24 cellular contexts compared by ENCODE assay signal in the genomic region with DNA sequence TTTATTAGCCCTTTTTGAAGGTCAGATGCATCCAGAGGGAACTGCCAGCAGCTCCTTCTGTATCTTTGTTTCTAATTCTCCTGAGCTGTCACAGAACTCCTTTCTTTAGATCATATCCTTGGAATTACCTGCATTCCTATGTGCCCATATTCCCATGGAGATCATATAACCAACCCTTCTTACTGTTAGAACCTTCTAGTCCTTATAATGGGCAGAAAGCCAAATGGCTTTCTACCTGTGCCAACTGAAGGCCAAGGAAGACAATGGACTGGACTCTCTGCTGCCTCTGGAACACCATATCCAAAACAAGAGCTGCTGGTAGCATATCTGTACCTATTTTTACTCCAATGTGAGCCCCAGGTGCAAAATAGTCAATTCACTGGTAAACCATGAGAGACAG.
DNase-seq lines count a peak whose midpoint lies in the region; ATAC-seq and TF ChIP-seq lines count a peak whose summit lies in the region.
"Had no signal": no experiment of that assay in that cellular context is flagged by ENCODE, and none has a peak within 500 bp of the region (broad histone marks: within the 10 kb centered on the region; RNA-seq: fewer than 3 reads in every experiment).

No MANE protein-coding gene starts in this region.

- H3K27me3 Mint-ChIP-seq in MCF 10A (ENCODE audit: insufficient read depth, unreplicated experiment) (no peaks in the 10 kb centered on the region), chondrocyte (ENCODE audit: low read depth) (no peaks in the 10 kb centered on the region)

- H3K9me3 Mint-ChIP-seq in MCF 10A (ENCODE audit: unreplicated experiment) (no peaks in the 10 kb centered on the region), chondrocyte (ENCODE audit: low read depth) (no peaks in the 10 kb centered on the region)
- H3K9me3 Mint-ChIP-seq: CD4-positive, CD25-positive, alpha-beta regulatory T cell had no signal

- CTCF ChIA-PET in MCF 10A (lab: Yijun Ruan, JAX), result interaction anchor here (0.7 kb wide), 1 partner anchor 48 kb away, joined by 3 read pairs; no protein-coding TSS in a partner anchor

- H3K27ac ChIP-seq in breast epithelium (peak overlapping the region; percentile 56 to 67), subcutaneous abdominal adipose tissue (ENCODE audit: low read depth, low read length) (peak overlapping the region; percentile 34)
- H3K27ac ChIP-seq: BLaER1, HL-60, PC-9, SJCRH30 had no signal

- H3K36me3 Mint-ChIP-seq in MCF 10A (ENCODE audit: insufficient read depth, unreplicated experiment) (peaks cover 21% of the 10 kb centered on the region), chondrocyte (ENCODE audit: low read depth) (peaks cover 13% of the 10 kb centered on the region)
- H3K36me3 Mint-ChIP-seq: CD4-positive, CD25-positive, alpha-beta regulatory T cell had no signal

- H3K4me1 Mint-ChIP-seq in MCF 10A (ENCODE audit: insufficient read depth, unreplicated experiment) (peaks cover 7% of the 10 kb centered on the region), chondrocyte (ENCODE audit: low read depth) (peaks cover 18% of the 10 kb centered on the region)
- H3K4me1 Mint-ChIP-seq: CD4-positive, CD25-positive, alpha-beta regulatory T cell had no signal

- H3K4me1 ChIP-seq in breast epithelium (peaks cover 0 to 14% of the 10 kb centered on the region in 2 donors), subcutaneous abdominal adipose tissue (ENCODE audit: control insufficient read depth in 5 of 5, insufficient read depth in 5 of 5, low read length in 5 of 5) (peaks cover 0 to 30% (median 27%) of the 10 kb centered on the region in 5 donors)
- H3K4me1 ChIP-seq: BLaER1 had no signal

- intact Hi-C loops in breast epithelium (cut with DNase I; ENCODE audit: low total_unique reads) (no loop called here), MCF 10A (cut with micrococcal nuclease) (no loop called here)

- no peak for TF ChIP-seq CTCF in breast epithelium (IDR thresholded peaks at IDR 0.05)
- TF ChIP-seq CTCF in MCF 10A (IDR thresholded peaks at IDR 0.05; ENCODE audit: unreplicated experiment), result no peak
- TF ChIP-seq CTCF in chondrocyte (IDR thresholded peaks at IDR 0.05), result no peak

- H3K9me3 ChIP-seq in breast epithelium (no peaks in the 10 kb centered on the region), subcutaneous abdominal adipose tissue (ENCODE audit: control insufficient read depth in 5 of 5, low read length in 5 of 5) (no peaks in the 10 kb centered on the region)
- H3K9me3 ChIP-seq: BLaER1, SJCRH30 had no signal

- no peak overlapping the region for H3K4me3 ChIP-seq in breast epithelium
- H3K4me3 ChIP-seq in subcutaneous abdominal adipose tissue (ENCODE audit: low read depth in 1 of 5, low read length in 5 of 5), result no peak overlapping the region
- H3K4me3 ChIP-seq: BLaER1, K562, PC-9, SJCRH30 had no signal

- no peak for TF ChIP-seq RAD21 in Ishikawa (IDR thresholded peaks at IDR 0.05; ENCODE audit: low read depth)

- DNase-seq in breast epithelium (ENCODE audit: low spot score in 2 of 2) (no peak), MCF 10A (ENCODE audit: unreplicated experiment) (no peak), chondrocyte (ENCODE audit: low spot score) (no peak), amygdala (lab: John Stamatoyannopoulos, UW) (no peak), NOMO-1 treated with dmso at 0.1 percent for 144 hours (lab: John Stamatoyannopoulos, UW; ENCODE audit: unreplicated experiment) (no peak)
- DNase-seq: CD4-positive, CD25-positive, alpha-beta regulatory T cell; Kasumi-1; MV-4-11; NCI-H1105; NCI-H1436 treated with DMSO at 0.1 percent for 48 hours; NCI-H1930; NCI-H2171; NCI-H226; NCI-H510A; PC-9; SJCRH30 had no signal

- TF ChIP-seq POLR2A in breast epithelium (IDR thresholded peaks at IDR 0.05), result no peak

- TF ChIP-seq EP300 in Ishikawa (IDR thresholded peaks at IDR 0.05; ENCODE audit: borderline replicate concordance), result no peak

- no peak overlapping the region for H3K4me3 Mint-ChIP-seq in MCF 10A (ENCODE audit: unreplicated experiment)
- H3K4me3 Mint-ChIP-seq in chondrocyte (ENCODE audit: unreplicated experiment), result no peak overlapping the region
- H3K4me3 Mint-ChIP-seq: CD4-positive, CD25-positive, alpha-beta regulatory T cell had no signal

- H3K27ac Mint-ChIP-seq in MCF 10A (ENCODE audit: low read depth, unreplicated experiment), result no peak overlapping the region
- peak overlapping the region; percentile 0 for H3K27ac Mint-ChIP-seq in chondrocyte (ENCODE audit: unreplicated experiment)

- ATAC-seq in GM19455 (IDR thresholded peaks at IDR 0.05; ENCODE audit: unreplicated experiment), result no peak
- ATAC-seq: K562, Right ventricle myocardium inferior, SK-N-SH treated with all-trans-retinoic acid at 6 μM for 48 hours had no signal

- POLR2A ChIA-PET in MCF 10A (lab: Yijun Ruan, JAX), result interaction anchor here (0.6 kb wide), 1 partner anchor 115 kb away, joined by 3 read pairs; no protein-coding TSS in a partner anchor

- H3K27me3 ChIP-seq in breast epithelium, result no peaks in the 10 kb centered on the region
- no peaks in the 10 kb centered on the region for H3K27me3 ChIP-seq in subcutaneous abdominal adipose tissue (ENCODE audit: control insufficient read depth in 5 of 5, insufficient read depth in 4 of 5, low read length in 5 of 5)
- H3K27me3 ChIP-seq: BLaER1, SJCRH30 had no signal

- BruUV-seq in MCF 10A (replicated peaks; lab: Mats Ljungman, UMichigan), result no TSS peak

- H3K36me3 ChIP-seq in breast epithelium, result no peaks in the 10 kb centered on the region
- H3K36me3 ChIP-seq in subcutaneous abdominal adipose tissue (ENCODE audit: control insufficient read depth in 5 of 5, insufficient read depth in 5 of 5, low read length in 5 of 5), result peaks cover 0 to 16% (median 13%) of the 10 kb centered on the region in 5 donors
- H3K36me3 ChIP-seq: BLaER1 had no signal

- H3K9ac ChIP-seq in subcutaneous abdominal adipose tissue (ENCODE audit: low read length in 5 of 5), result no peak overlapping the region
- H3K9ac ChIP-seq: BLaER1 had no signal

TF ChIP-seq in Ishikawa, 13 proteins besides CTCF, POLR2A, EP300 and RAD21:
- peak; percentile 44; the same call in 1 of the 2 replicates for TF ChIP-seq TEAD4 (IDR thresholded peaks at IDR 0.05)
- no peak for TF ChIP-seq ZBTB7A (IDR thresholded peaks at IDR 0.05; ENCODE audit: low read depth)
- TF ChIP-seq NFIC (IDR thresholded peaks at IDR 0.05), result peak; percentile 90
- TF ChIP-seq TCF12 (IDR thresholded peaks at IDR 0.05; ENCODE audit: low read depth), result no peak
